ENCODE assay signal across 16 cellular contexts in the genomic region with DNA sequence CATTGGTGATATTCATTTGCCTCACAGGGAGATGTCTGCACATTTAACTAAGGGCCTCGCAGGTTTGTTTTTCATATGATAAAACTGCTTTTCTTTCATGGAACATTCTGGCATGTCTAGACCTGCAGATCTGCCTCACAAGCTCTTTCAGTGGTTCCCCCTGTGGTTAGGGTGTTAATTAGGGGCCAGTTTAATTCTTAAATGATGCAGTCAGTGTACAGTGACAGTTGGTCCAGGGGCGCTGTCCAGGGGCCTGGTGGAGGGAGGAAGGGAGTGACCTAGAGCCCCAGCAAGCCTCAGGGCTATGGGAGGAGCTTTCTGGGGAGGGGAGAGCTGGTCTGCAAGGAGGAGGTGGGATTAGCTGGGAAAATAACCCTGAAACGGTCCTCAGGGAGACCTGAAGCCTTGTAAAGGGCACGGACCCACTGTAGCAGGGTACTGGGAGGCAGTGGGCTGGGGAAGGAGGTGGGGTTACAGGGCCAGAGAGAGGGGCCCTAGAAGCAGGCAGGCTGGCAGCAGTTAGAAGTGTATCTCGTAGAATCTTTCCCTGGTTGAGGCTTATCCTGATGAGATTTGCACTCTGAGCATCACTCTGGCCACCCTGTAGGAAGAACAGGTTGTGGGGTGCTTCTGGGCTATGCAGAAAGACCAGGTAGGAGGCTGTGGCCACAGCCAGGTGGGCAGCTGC. TPM values are rescaled to one million over a fixed set of nuclear protein-coding genes. Genes with fewer than 3 reads are reported as not detected.
DNase-seq lines count a peak whose midpoint lies in the region; ATAC-seq and TF ChIP-seq lines count a peak whose summit lies in the region.
"Had no signal": no experiment of that assay in that cellular context is flagged by ENCODE, and none has a peak within 500 bp of the region (broad histone marks: within the 10 kb centered on the region; RNA-seq: fewer than 3 reads in every experiment).

No MANE protein-coding gene starts in this region.

- peak overlapping the region in 1 of 2 experiments; percentile 41; a peak in 1 of 4 replicates for H4K8ac ChIP-seq in IMR-90 (ENCODE audit: low read depth in 2 of 2, low read length in 2 of 2)

- H2AK5ac ChIP-seq in IMR-90 (ENCODE audit: low read depth, low read length), result peak overlapping the region; percentile 63; the same call in 1 of the 2 replicates

- H3K4me1 ChIP-seq in Caco-2, result no peaks in the 10 kb centered on the region
- peaks cover 61% of the 10 kb centered on the region for H3K4me1 ChIP-seq in IMR-90 (ENCODE audit: control insufficient read depth, insufficient read depth, low read length)
- H3K4me1 ChIP-seq: BE2C, right lobe of liver had no signal

- H3K9me1 ChIP-seq in IMR-90 (ENCODE audit: insufficient read depth, low read length), result peaks cover 31% of the 10 kb centered on the region

- no peak overlapping the region for H2BK5ac ChIP-seq in IMR-90 (ENCODE audit: low read depth, low read length, poor library complexity, severe bottlenecking)

- peak overlapping the region; percentile 86 for H2AK9ac ChIP-seq in IMR-90 (replicated peaks; ENCODE audit: low read depth, low read length, poor library complexity)

- H4K91ac ChIP-seq in IMR-90 (ENCODE audit: insufficient read depth, low read depth, low read length), result peak overlapping the region; percentile 56

- no peak for TF ChIP-seq POLR2A in IMR-90 (IDR thresholded peaks at IDR 0.05; ENCODE audit: low read depth, low read length)

- WGBS in IMR-90 (ENCODE audit: extremely low coverage in 2 of 2, insufficient read length in 1 of 2), 2 experiments, result 60% methylated on average over 3 of the region's 5 CpGs; no CpG with 5 or more reads in 1 of the 2 experiments

- POLR2A ChIA-PET in Caco-2 (lab: Charles Lee) (no interaction called here), IMR-90 (lab: Charles Lee; ENCODE audit: unreplicated experiment) (no interaction called here)
- POLR2A ChIA-PET in naive thymus-derived CD8-positive, alpha-beta T cell (lab: Charles Lee), result no interaction called here

- H3K9me3 ChIP-seq in Caco-2 (no peaks in the 10 kb centered on the region), IMR-90 (ENCODE audit: control insufficient read depth, insufficient read depth, low read length) (no peaks in the 10 kb centered on the region)
- H3K9me3 ChIP-seq: BE2C, right lobe of liver had no signal

- peak overlapping the region; percentile 51; the same call in 1 of the 2 replicates for H3K23ac ChIP-seq in IMR-90 (ENCODE audit: low read depth, low read length)

- peaks cover 6% of the 10 kb centered on the region for H3K4me1 Mint-ChIP-seq in Caco-2 (ENCODE audit: low read depth, unreplicated experiment)
- H3K4me1 Mint-ChIP-seq in endothelial cell (ENCODE audit: unreplicated experiment), result no peaks in the 10 kb centered on the region
- peaks cover 42% of the 10 kb centered on the region for H3K4me1 Mint-ChIP-seq in osteocyte (ENCODE audit: unreplicated experiment)
- no peaks in the 10 kb centered on the region for H3K4me1 Mint-ChIP-seq in stimulated activated memory B cell treated with anti-CD40 and anti-IgM and Interleukin-4, amounts not matched to agents 10 μg/mL and 1 μg/mL and 100 μg/mL, for 72 hours
- peaks cover 0 to 1% (median 0%) of the 10 kb centered on the region in 4 donors for H3K4me1 Mint-ChIP-seq in naive thymus-derived CD8-positive, alpha-beta T cell

- peak overlapping the region; percentile 48 for H2AFZ ChIP-seq in IMR-90 (replicated peaks; ENCODE audit: low read length, poor library complexity)

- H3K4me3 Mint-ChIP-seq in Caco-2 (ENCODE audit: unreplicated experiment) (no peak overlapping the region), endothelial cell (ENCODE audit: unreplicated experiment) (peak overlapping the region; percentile 16), osteocyte (ENCODE audit: unreplicated experiment) (no peak overlapping the region)
- no peak overlapping the region for H3K4me3 Mint-ChIP-seq in stimulated activated memory B cell treated with anti-CD40 and anti-IgM and Interleukin-4, amounts not matched to agents 10 μg/mL and 1 μg/mL and 100 μg/mL, for 72 hours
- no peak overlapping the region for H3K4me3 Mint-ChIP-seq in naive thymus-derived CD8-positive, alpha-beta T cell

- peaks cover 12% of the 10 kb centered on the region for H4K20me1 ChIP-seq in IMR-90 (ENCODE audit: insufficient read depth, low read length)

- H2BK120ac ChIP-seq in IMR-90 (ENCODE audit: low read depth, low read length), result peak overlapping the region; percentile 78

- H3K4me2 ChIP-seq in IMR-90 (ENCODE audit: low read depth, low read length), result no peak overlapping the region

- peak overlapping the region; percentile 75 for H3K4ac ChIP-seq in IMR-90 (ENCODE audit: low read depth, low read length)

- peaks cover 0 to 41% of the 10 kb centered on the region in 2 experiments; a peak in 2 of 4 replicates for H3K79me1 ChIP-seq in IMR-90 (ENCODE audit: low read depth in 1 of 2, low read length in 2 of 2)

- no peak for ATAC-seq in IMR-90 (ENCODE audit: low read depth)
- no peak for ATAC-seq in stimulated activated memory B cell treated with anti-CD40 and anti-IgM and Interleukin-4, amounts not matched to agents 10 μg/mL and 1 μg/mL and 100 μg/mL, for 72 hours
- ATAC-seq in naive thymus-derived CD8-positive, alpha-beta T cell, result no peak
- ATAC-seq: left colon, right lobe of liver had no signal

- H2BK15ac ChIP-seq in IMR-90 (ENCODE audit: low read depth, low read length), result peak overlapping the region; percentile 15; the same call in 1 of the 3 replicates

- no peak for TF ChIP-seq RAD21 in IMR-90 (IDR thresholded peaks at IDR 0.05; ENCODE audit: low read length)

- BruUV-seq in Caco-2 (replicated peaks; lab: Mats Ljungman, UMichigan) (no TSS peak), IMR-90 (replicated peaks; lab: Mats Ljungman, UMichigan) (no TSS peak)

- H3K36me3 Mint-ChIP-seq in Caco-2 (ENCODE audit: insufficient read depth, unreplicated experiment) (peaks cover 81% of the 10 kb centered on the region), endothelial cell (ENCODE audit: low read depth, unreplicated experiment) (peaks cover 22% of the 10 kb centered on the region), osteocyte (ENCODE audit: unreplicated experiment) (peaks cover 16% of the 10 kb centered on the region)
- no peaks in the 10 kb centered on the region for H3K36me3 Mint-ChIP-seq in stimulated activated memory B cell treated with anti-CD40 and anti-IgM and Interleukin-4, amounts not matched to agents 10 μg/mL and 1 μg/mL and 100 μg/mL, for 72 hours
- H3K36me3 Mint-ChIP-seq in naive thymus-derived CD8-positive, alpha-beta T cell, result no peaks in the 10 kb centered on the region

- H3K27me3 ChIP-seq in Caco-2 (replicated peaks; ENCODE audit: control insufficient read depth, insufficient read depth, low read length) (no peaks in the 10 kb centered on the region), IMR-90 (ENCODE audit: control insufficient read depth, insufficient read depth, low read length) (no peaks in the 10 kb centered on the region)
- H3K27me3 ChIP-seq: BE2C, right lobe of liver had no signal

- H3K14ac ChIP-seq in IMR-90 (replicated peaks; ENCODE audit: low read depth, low read length), result peak overlapping the region; percentile 43

- H3K27ac ChIP-seq in IMR-90 (ENCODE audit: insufficient read depth, low read length), result peak overlapping the region; percentile 12; the same call in 1 of the 2 replicates
- H3K27ac ChIP-seq: right lobe of liver had no signal

- peak overlapping the region; percentile 16; the same call in 1 of the 2 replicates for H2BK20ac ChIP-seq in IMR-90 (ENCODE audit: low read depth, low read length)

- H3K56ac ChIP-seq in IMR-90 (ENCODE audit: extremely low read depth, insufficient read depth, low read length), result no peak overlapping the region

- H3K27ac Mint-ChIP-seq in Caco-2 (ENCODE audit: unreplicated experiment), result peak overlapping the region; percentile 40
- no peak overlapping the region for H3K27ac Mint-ChIP-seq in endothelial cell (ENCODE audit: unreplicated experiment)
- H3K27ac Mint-ChIP-seq in osteocyte (ENCODE audit: unreplicated experiment), result peak overlapping the region; percentile 72
- no peak overlapping the region for H3K27ac Mint-ChIP-seq in stimulated activated memory B cell treated with anti-CD40 and anti-IgM and Interleukin-4, amounts not matched to agents 10 μg/mL and 1 μg/mL and 100 μg/mL, for 72 hours
- H3K27ac Mint-ChIP-seq in naive thymus-derived CD8-positive, alpha-beta T cell, result no peak overlapping the region

- in situ Hi-C loops in IMR-90 (cut with MboI; ENCODE audit: low sequenced_read_pairs), result no loop called here

- H3K9ac ChIP-seq in IMR-90 (ENCODE audit: low read depth, low read length), result peak overlapping the region; percentile 10; the same call in 1 of the 2 replicates

- H3K27me3 Mint-ChIP-seq in Caco-2 (ENCODE audit: insufficient read depth, unreplicated experiment) (no peaks in the 10 kb centered on the region), endothelial cell (ENCODE audit: unreplicated experiment) (peaks cover 2% of the 10 kb centered on the region), osteocyte (ENCODE audit: unreplicated experiment) (no peaks in the 10 kb centered on the region)
- H3K27me3 Mint-ChIP-seq in stimulated activated memory B cell treated with anti-CD40 and anti-IgM and Interleukin-4, amounts not matched to agents 10 μg/mL and 1 μg/mL and 100 μg/mL, for 72 hours, result peaks cover 19% of the 10 kb centered on the region
- no peaks in the 10 kb centered on the region for H3K27me3 Mint-ChIP-seq in naive thymus-derived CD8-positive, alpha-beta T cell

- peak overlapping the region; percentile 37 for H3K18ac ChIP-seq in IMR-90 (ENCODE audit: low read depth, low read length)

- intact Hi-C loops in Caco-2 (cut with micrococcal nuclease; ENCODE audit: unreplicated experiment) (no loop called here), IMR-90 (cut with micrococcal nuclease) (no loop called here)

- H3K4me3 ChIP-seq in Caco-2 (ENCODE audit: low read depth, low read length) (no peak overlapping the region), IMR-90 (ENCODE audit: insufficient read depth, low read depth, low read length) (no peak overlapping the region)
- H3K4me3 ChIP-seq: coronary artery, right lobe of liver had no signal

- CTCF ChIA-PET in Caco-2 (lab: Charles Lee) (no interaction called here), IMR-90 (lab: Yijun Ruan, JAX) (interaction anchor here (1.2 kb wide), 1 partner anchor 21 kb away, joined by 4 read pairs; no protein-coding TSS in a partner anchor)

- H4K5ac ChIP-seq in IMR-90 (ENCODE audit: low read depth, low read length), result peak overlapping the region; percentile 53

- no peaks in the 10 kb centered on the region for H3K9me3 Mint-ChIP-seq in Caco-2 (ENCODE audit: unreplicated experiment)
- H3K9me3 Mint-ChIP-seq in endothelial cell (ENCODE audit: unreplicated experiment), result no peaks in the 10 kb centered on the region
- H3K9me3 Mint-ChIP-seq in osteocyte (ENCODE audit: unreplicated experiment), result no peaks in the 10 kb centered on the region
- H3K9me3 Mint-ChIP-seq in stimulated activated memory B cell treated with anti-CD40 and anti-IgM and Interleukin-4, amounts not matched to agents 10 μg/mL and 1 μg/mL and 100 μg/mL, for 72 hours, result no peaks in the 10 kb centered on the region
- no peaks in the 10 kb centered on the region for H3K9me3 Mint-ChIP-seq in naive thymus-derived CD8-positive, alpha-beta T cell

- peaks cover 2% of the 10 kb centered on the region for H3K36me3 ChIP-seq in Caco-2 (ENCODE audit: control insufficient read depth, insufficient read depth, low read length)
- H3K36me3 ChIP-seq in IMR-90 (ENCODE audit: control insufficient read depth, insufficient read depth, low read length), result peaks cover 56% of the 10 kb centered on the region; the same call in 1 of the 2 replicates
- H3K36me3 ChIP-seq: BE2C, right lobe of liver had no signal

- dilution Hi-C loops in IMR-90 (cut with HindIII; ENCODE audit: low sequenced_read_pairs, unreplicated experiment), result no loop called here

- DNase-seq in Caco-2, result no peak
- no peak for DNase-seq in IMR-90
- no peak for DNase-seq in endothelial cell (ENCODE audit: low spot score)
- no peak for DNase-seq in osteocyte (ENCODE audit: extremely low spot score, unreplicated experiment)
- DNase-seq in hepatic stellate cell (ENCODE audit: low spot score), result no peak
- DNase-seq in NCI-H1436 treated with DMSO at 0.1 percent for 48 hours (lab: John Stamatoyannopoulos, UW), result no peak
- DNase-seq in naive thymus-derived CD8-positive, alpha-beta T cell, result no peak
- DNase-seq: activated CD4-positive, alpha-beta T cell treated with anti-CD3 and anti-CD28 coated beads, Interleukin-2, amount 50 U/mL, for 48 hours; amygdala; BE2C; hypothalamus; left colon; right lobe of liver; stimulated activated CD4-positive, alpha-beta T cell treated with anti-CD3 and anti-CD28 coated beads, Interleukin-4, amount 100 ng/mL, for 24 hours had no signal

- no peak for TF ChIP-seq CTCF in Caco-2 (IDR thresholded peaks at IDR 0.05; ENCODE audit: insufficient read depth in 1 of 2, low read depth in 1 of 2, low read length in 1 of 2, severe bottlenecking in 1 of 2, unreplicated experiment in 1 of 2)
- no peak for TF ChIP-seq CTCF in IMR-90 (conservative IDR thresholded peaks at IDR 0.05; ENCODE audit: low read depth, low read length)
- TF ChIP-seq CTCF in endothelial cell (IDR thresholded peaks at IDR 0.05; ENCODE audit: unreplicated experiment), result no peak
- no peak for TF ChIP-seq CTCF in osteocyte (IDR thresholded peaks at IDR 0.05)

RNA-seq across cellular contexts. Expression of gene FBLN1, which starts 29.4 kb away (rescaled TPM):
- total RNA-seq in Caco-2 (2022) (510 and 519 TPM in 2 replicates), IMR-90 (2012; rRNA removed) (11.3 and 11.4 TPM in 2 replicates), endothelial cell (ENCODE audit: unreplicated experiment) (238 TPM), osteocyte (211 and 240 TPM in 2 replicates)
- 80.8 and 87.9 TPM in 2 replicates for polyA plus RNA-seq in IMR-90 (2012; rRNA removed)
- 107 and 230 TPM in 2 replicates for polyA plus RNA-seq in IMR-90 (2012; cell fraction: cytosol; rRNA removed)
- 78.8 and 81.4 TPM in 2 replicates for polyA plus RNA-seq in IMR-90 (2012; cell fraction: nucleus; rRNA removed; ENCODE audit: low replicate concordance)
- not detected for total RNA-seq in naive thymus-derived CD8-positive, alpha-beta T cell
- polyA plus RNA-seq in naive thymus-derived CD8-positive, alpha-beta T cell, result not detected

Comparison
In these comparisons a context has a peak if more than half of its experiments do, and no peak if none do; other contexts are left out.
1. H3K27ac Mint-ChIP-seq: peak in Caco-2 (single experiment) and osteocyte (single experiment); none in endothelial cell (single experiment), stimulated activated memory B cell treated with anti-CD40 and anti-IgM and Interleukin-4, amounts not matched to agents 10 μg/mL and 1 μg/mL and 100 μg/mL, for 72 hours (single experiment) and naive thymus-derived CD8-positive, alpha-beta T cell (0 of 10).
2. RNA of gene FBLN1, which starts 29.4 kb away (total RNA-seq): 510 to 519 TPM in Caco-2, 238 TPM in endothelial cell (single experiment) and 211 to 240 TPM in osteocyte; 11.3 to 11.4 TPM in IMR-90 and not detected in naive thymus-derived CD8-positive, alpha-beta T cell; every median in the first group is over 10 times any median in the second.